In the genomic region with DNA sequence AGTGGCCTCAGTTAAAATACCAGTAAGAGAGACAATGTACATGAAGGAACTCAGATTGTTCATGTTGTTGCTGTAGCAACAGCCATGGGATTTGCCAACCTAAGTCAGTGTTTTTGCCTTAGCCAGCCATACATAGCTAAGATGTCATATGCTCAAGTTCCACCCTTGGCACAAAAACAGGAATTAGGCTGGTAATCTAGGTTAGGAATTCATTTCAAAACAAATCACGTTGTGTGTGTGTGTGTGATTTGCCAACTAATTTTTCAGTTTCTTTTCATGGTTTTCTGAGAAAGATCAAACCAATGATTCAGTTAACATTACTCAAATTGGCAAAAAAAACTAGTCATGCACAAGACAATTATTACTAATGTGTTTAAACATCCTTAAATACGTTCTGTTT, we compare ENCODE assay signal across 12 cellular contexts.
DNase-seq lines count a peak whose midpoint lies in the region; ATAC-seq, FAIRE-seq and TF ChIP-seq lines count a peak whose summit lies in the region.
"Had no signal": no experiment of that assay in that cellular context is flagged by ENCODE, and none has a peak within 500 bp of the region (broad histone marks: within the 10 kb centered on the region; RNA-seq: fewer than 3 reads in every experiment).

No MANE protein-coding gene starts in this region.

- H3K4me3 ChIP-seq in coronary artery (no peak overlapping the region), osteoblast (ENCODE audit: insufficient read depth, low read length) (no peak overlapping the region), HepG2 (replicated peaks in 1 of 3; ENCODE audit: insufficient read depth in 1 of 3, low read depth in 2 of 3, low read length in 3 of 3) (no peak overlapping the region)

- FAIRE-seq in HepG2 (lab: Jason Lieb, UNC) = no peak

- no peaks in the 10 kb centered on the region for H3K79me2 ChIP-seq in osteoblast (ENCODE audit: insufficient read depth, low read length)
- H3K79me2 ChIP-seq in HepG2 (ENCODE audit: insufficient read depth, low read length) = no peaks in the 10 kb centered on the region

- BruUV-seq in HepG2 (replicated peaks; lab: Mats Ljungman, UMichigan) = no TSS peak

- ATAC-seq in HG02973 (IDR thresholded peaks at IDR 0.05; ENCODE audit: unreplicated experiment) (no peak), HepG2 (no peak)

- TF ChIP-seq POLR2A in HepG2 (IDR thresholded peaks at IDR 0.05; ENCODE audit: insufficient read depth in 1 of 2, low read depth in 2 of 2, low read length in 2 of 2) = no peak

- H3K36me3 ChIP-seq in osteoblast (ENCODE audit: insufficient read depth, low read length) (no peaks in the 10 kb centered on the region), HepG2 (replicated peaks in 1 of 2; ENCODE audit: control insufficient read depth in 1 of 2, insufficient read depth in 2 of 2, low read length in 2 of 2) (no peaks in the 10 kb centered on the region)

- DNase-seq in G401 (ENCODE audit: low spot score) = peak; percentile 53
- peak; percentile 22 for DNase-seq in NCI-H226
- no peak for DNase-seq in coronary artery (ENCODE audit: low spot score)
- no peak for DNase-seq in osteoblast (ENCODE audit: insufficient read length, low spot score, missing footprints)
- no peak for DNase-seq in NCI-H1092 (lab: John Stamatoyannopoulos, UW)
- no peak for DNase-seq in KG1 (lab: John Stamatoyannopoulos, UW)
- DNase-seq in HepG2 (ENCODE audit: low spot score) = no peak
- DNase-seq: activated CD4-positive, alpha-beta T cell treated with anti-CD3 and anti-CD28 coated beads, Interleukin-2, amount 10 ng/mL, durations not matched to agents 7 days and 5 days; MV-4-11; NK-92 treated with Interleukin-12 subunit alpha and Interleukin-12 subunit beta, amount 100 ng/mL, for 24 hours had no signal

- H3K4me1 ChIP-seq in osteoblast (ENCODE audit: insufficient read depth, low read length) (peaks cover 19% of the 10 kb centered on the region), HepG2 (ENCODE audit: insufficient read depth, low read length) (no peaks in the 10 kb centered on the region)

- intact Hi-C loops in HepG2 (cut with micrococcal nuclease; ENCODE audit: unreplicated experiment) = no loop called here

- H3K9me3 ChIP-seq in osteoblast (ENCODE audit: low read depth, low read length) (no peaks in the 10 kb centered on the region), HepG2 (ENCODE audit: low read length) (no peaks in the 10 kb centered on the region)

- H3K27me3 ChIP-seq in osteoblast (ENCODE audit: insufficient read depth, low read length) (no peaks in the 10 kb centered on the region), HepG2 (ENCODE audit: control insufficient read depth in 1 of 2, insufficient read depth in 2 of 2, low read length in 2 of 2) (no peaks in the 10 kb centered on the region)

- H3K4me2 ChIP-seq in osteoblast (ENCODE audit: insufficient read depth, low read length) (peak overlapping the region; percentile 43), HepG2 (ENCODE audit: low read depth, low read length) (no peak overlapping the region)

- in situ Hi-C loops in G401 (cut with HindIII; ENCODE audit: low sequenced_read_pairs) = no loop called here
- in situ Hi-C loops in HepG2 (cut with HindIII; ENCODE audit: extremely low pct_ligation_motif_present, low pct_unique_long_range_greater_than_20kb) = no loop called here

- POLR2A ChIA-PET in HepG2 (lab: Yijun Ruan, JAX) = no interaction called here

- WGBS in HepG2 (ENCODE audit: low lambda C conversion rate) = 0% methylated on average over 2 of the region's 2 CpGs

- CTCF ChIA-PET in HepG2 (lab: Yijun Ruan, JAX; ENCODE audit: low intra/inter-chr PET ratio, low total read pairs) = no interaction called here

- no peak for TF ChIP-seq RAD21 in HepG2 (CRISPR knock-in tag; IDR thresholded peaks at IDR 0.05)

- TF ChIP-seq EP300 in HepG2 (IDR thresholded peaks at IDR 0.05; ENCODE audit: low read depth in 2 of 2, low read length in 2 of 2) (no peak), HepG2 (CRISPR knock-in tag; IDR thresholded peaks at IDR 0.05; ENCODE audit: borderline replicate concordance) (no peak)

- H3K9ac ChIP-seq in HepG2 (ENCODE audit: insufficient read depth, low read depth, low read length) = no peak overlapping the region

- TF ChIP-seq CTCF in coronary artery (IDR thresholded peaks at IDR 0.05) (no peak), osteoblast (IDR thresholded peaks at IDR 0.05; ENCODE audit: extremely low read depth, low read depth, low read length) (no peak), HepG2 (CRISPR knock-in tag; IDR thresholded peaks at IDR 0.05) (no peak)

- peak overlapping the region; percentile 42 to 52 for H3K27ac ChIP-seq in coronary artery
- peak overlapping the region; percentile 72 for H3K27ac ChIP-seq in osteoblast (ENCODE audit: low read depth, low read length)
- H3K27ac ChIP-seq in HepG2 (ENCODE audit: extremely low read length, insufficient read depth, low read length) = no peak overlapping the region
- H3K27ac ChIP-seq: HL-60 had no signal

- H2AFZ ChIP-seq in osteoblast (ENCODE audit: low read length) = peak overlapping the region; percentile 11
- no peak overlapping the region for H2AFZ ChIP-seq in HepG2 (ENCODE audit: low read length)

- H4K20me1 ChIP-seq in osteoblast (ENCODE audit: insufficient read depth, low read length) = no peaks in the 10 kb centered on the region
- H4K20me1 ChIP-seq in HepG2 (ENCODE audit: insufficient read depth, low read length) = no peaks in the 10 kb centered on the region

TF ChIP-seq in HepG2, 621 proteins besides CTCF, POLR2A, EP300 and RAD21 (continues in another document):
- no peak for TF ChIP-seq ZBTB20 (CRISPR knock-in tag; IDR thresholded peaks at IDR 0.05; ENCODE audit: borderline replicate concordance, low read depth)
- no peak for TF ChIP-seq MEIS2 (CRISPR knock-in tag; IDR thresholded peaks at IDR 0.05)
- TF ChIP-seq ZNF777 (CRISPR knock-in tag; IDR thresholded peaks at IDR 0.05) = no peak
- no peak for TF ChIP-seq MED8 (CRISPR knock-in tag; IDR thresholded peaks at IDR 0.05; ENCODE audit: insufficient replicate concordance)
- TF ChIP-seq, protein P1, sequence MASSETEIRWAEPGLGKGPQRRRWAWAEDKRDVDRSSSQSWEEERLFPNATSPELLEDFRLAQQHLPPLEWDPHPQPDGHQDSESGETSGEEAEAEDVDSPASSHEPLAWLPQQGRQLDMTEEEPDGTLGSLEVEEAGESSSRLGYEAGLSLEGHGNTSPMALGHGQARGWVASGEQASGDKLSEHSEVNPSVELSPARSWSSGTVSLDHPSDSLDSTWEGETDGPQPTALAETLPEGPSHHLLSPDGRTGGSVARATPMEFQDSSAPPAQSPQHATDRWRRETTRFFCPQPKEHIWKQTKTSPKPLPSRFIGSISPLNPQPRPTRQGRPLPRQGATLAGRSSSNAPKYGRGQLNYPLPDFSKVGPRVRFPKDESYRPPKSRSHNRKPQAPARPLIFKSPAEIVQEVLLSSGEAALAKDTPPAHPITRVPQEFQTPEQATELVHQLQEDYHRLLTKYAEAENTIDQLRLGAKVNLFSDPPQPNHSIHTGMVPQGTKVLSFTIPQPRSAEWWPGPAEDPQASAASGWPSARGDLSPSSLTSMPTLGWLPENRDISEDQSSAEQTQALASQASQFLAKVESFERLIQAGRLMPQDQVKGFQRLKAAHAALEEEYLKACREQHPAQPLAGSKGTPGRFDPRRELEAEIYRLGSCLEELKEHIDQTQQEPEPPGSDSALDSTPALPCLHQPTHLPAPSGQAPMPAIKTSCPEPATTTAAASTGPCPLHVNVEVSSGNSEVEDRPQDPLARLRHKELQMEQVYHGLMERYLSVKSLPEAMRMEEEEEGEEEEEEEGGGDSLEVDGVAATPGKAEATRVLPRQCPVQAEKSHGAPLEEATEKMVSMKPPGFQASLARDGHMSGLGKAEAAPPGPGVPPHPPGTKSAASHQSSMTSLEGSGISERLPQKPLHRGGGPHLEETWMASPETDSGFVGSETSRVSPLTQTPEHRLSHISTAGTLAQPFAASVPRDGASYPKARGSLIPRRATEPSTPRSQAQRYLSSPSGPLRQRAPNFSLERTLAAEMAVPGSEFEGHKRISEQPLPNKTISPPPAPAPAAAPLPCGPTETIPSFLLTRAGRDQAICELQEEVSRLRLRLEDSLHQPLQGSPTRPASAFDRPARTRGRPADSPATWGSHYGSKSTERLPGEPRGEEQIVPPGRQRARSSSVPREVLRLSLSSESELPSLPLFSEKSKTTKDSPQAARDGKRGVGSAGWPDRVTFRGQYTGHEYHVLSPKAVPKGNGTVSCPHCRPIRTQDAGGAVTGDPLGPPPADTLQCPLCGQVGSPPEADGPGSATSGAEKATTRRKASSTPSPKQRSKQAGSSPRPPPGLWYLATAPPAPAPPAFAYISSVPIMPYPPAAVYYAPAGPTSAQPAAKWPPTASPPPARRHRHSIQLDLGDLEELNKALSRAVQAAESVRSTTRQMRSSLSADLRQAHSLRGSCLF (CRISPR knock-in tag; IDR thresholded peaks at IDR 0.05; ENCODE audit: borderline replicate concordance) = no peak
- no peak for TF ChIP-seq MXD4 (CRISPR knock-in tag; IDR thresholded peaks at IDR 0.05)
- no peak for TF ChIP-seq ZNF17 (CRISPR knock-in tag; IDR thresholded peaks at IDR 0.05)
- TF ChIP-seq GTF2F1 (IDR thresholded peaks at IDR 0.05; ENCODE audit: low read length) = no peak
- TF ChIP-seq ZIK1 (CRISPR knock-in tag; IDR thresholded peaks at IDR 0.05; ENCODE audit: borderline replicate concordance, low read depth) = no peak
- no peak for TF ChIP-seq GPN1 (CRISPR knock-in tag; IDR thresholded peaks at IDR 0.05; ENCODE audit: borderline replicate concordance)
- TF ChIP-seq ZNF713 (CRISPR knock-in tag; IDR thresholded peaks at IDR 0.05) = no peak
- no peak for TF ChIP-seq ATF7-NPFF (CRISPR knock-in tag; IDR thresholded peaks at IDR 0.05; ENCODE audit: low read depth)
- TF ChIP-seq ELF1 (CRISPR knock-in tag; IDR thresholded peaks at IDR 0.05) = no peak
- no peak for TF ChIP-seq RFX3 (CRISPR knock-in tag; IDR thresholded peaks at IDR 0.05)
- TF ChIP-seq MAZ (IDR thresholded peaks at IDR 0.05; ENCODE audit: borderline replicate concordance, low read depth, low read length) = no peak
- no peak for TF ChIP-seq MAZ (CRISPR knock-in tag; IDR thresholded peaks at IDR 0.05; ENCODE audit: low read depth)
- no peak for TF ChIP-seq TARDBP (CRISPR knock-in tag; IDR thresholded peaks at IDR 0.05)
- no peak for TF ChIP-seq RXRB (CRISPR knock-in tag; IDR thresholded peaks at IDR 0.05; ENCODE audit: borderline replicate concordance)

Comparison
In these comparisons a context has a peak if more than half of its experiments do, and no peak if none do; other contexts are left out.
1. DNase-seq: peak in G401 (single experiment) and NCI-H226 (single experiment); none in coronary artery (single experiment), osteoblast (single experiment), NCI-H1092 (single experiment), KG1 (single experiment) and HepG2 (single experiment).